ENCODE assay signal across 14 cellular contexts in the genomic region with DNA sequence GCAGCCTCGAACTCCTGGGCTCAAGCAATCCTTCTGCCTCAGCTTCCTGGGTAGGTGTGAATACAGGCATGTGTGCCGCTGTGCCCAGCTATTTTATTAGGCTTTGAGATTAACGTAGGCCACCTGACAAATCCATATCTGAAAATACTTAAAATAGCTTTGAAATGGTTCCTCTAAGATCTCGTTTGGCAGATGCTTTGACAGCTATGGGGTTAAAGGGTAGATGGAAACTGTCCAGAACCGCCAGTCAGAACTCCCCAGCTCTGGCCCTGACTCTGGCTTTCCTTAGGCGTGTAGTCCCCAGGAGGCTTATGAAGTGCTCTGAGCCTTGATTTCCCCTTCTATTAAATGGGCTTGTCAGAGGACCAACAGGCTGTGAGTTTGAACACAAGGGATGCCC.
"Had no signal": no experiment of that assay in that cellular context is flagged by ENCODE, and none has a peak within 500 bp of the region (broad histone marks: within the 10 kb centered on the region; RNA-seq: fewer than 3 reads in every experiment).

No MANE protein-coding gene starts in this region.

- H3K27me3 ChIP-seq: foreskin keratinocyte, hepatocyte had no signal

- H3K27ac ChIP-seq: foreskin keratinocyte, hepatocyte, psoas muscle had no signal

- H3K27ac Mint-ChIP-seq: dendritic cell treated with granulocyte-macrophage colony-stimulating factor and Interleukin-4, amounts not matched to agents 40 ng/mL and 50 ng/mL, for 4 days; endodermal cell; nephron had no signal

- H2AFZ ChIP-seq: hepatocyte had no signal

- H3K4me3 Mint-ChIP-seq: dendritic cell treated with granulocyte-macrophage colony-stimulating factor and Interleukin-4, amounts not matched to agents 40 ng/mL and 50 ng/mL, for 4 days; endodermal cell; nephron had no signal

- H3K4me1 Mint-ChIP-seq: nephron had no signal

- H3K79me2 ChIP-seq: hepatocyte had no signal

- H3K9me3 ChIP-seq: psoas muscle had no signal

- H3K4me3 ChIP-seq: hepatocyte, psoas muscle, smooth muscle cell had no signal

- H3K4me2 ChIP-seq: hepatocyte had no signal

- ATAC-seq: foreskin keratinocyte, psoas muscle had no signal

- H3K4me1 ChIP-seq: foreskin keratinocyte, psoas muscle had no signal

- DNase-seq: cerebellar nuclear complex; endodermal cell; erythroblast; foreskin keratinocyte; kidney; left cardiac atrium; psoas muscle; stimulated activated CD4-positive, alpha-beta T cell treated with anti-CD3 and anti-CD28 coated beads, Interleukin-2, amount 100 ng/mL, for 48 hours; stimulated activated naive CD4-positive, alpha-beta T cell treated with Interleukin-2 at 50 U/mL for 16 hours; trophoblast cell had no signal
